Comparison of ENCODE assay signal across 8 cellular contexts in the genomic region with DNA sequence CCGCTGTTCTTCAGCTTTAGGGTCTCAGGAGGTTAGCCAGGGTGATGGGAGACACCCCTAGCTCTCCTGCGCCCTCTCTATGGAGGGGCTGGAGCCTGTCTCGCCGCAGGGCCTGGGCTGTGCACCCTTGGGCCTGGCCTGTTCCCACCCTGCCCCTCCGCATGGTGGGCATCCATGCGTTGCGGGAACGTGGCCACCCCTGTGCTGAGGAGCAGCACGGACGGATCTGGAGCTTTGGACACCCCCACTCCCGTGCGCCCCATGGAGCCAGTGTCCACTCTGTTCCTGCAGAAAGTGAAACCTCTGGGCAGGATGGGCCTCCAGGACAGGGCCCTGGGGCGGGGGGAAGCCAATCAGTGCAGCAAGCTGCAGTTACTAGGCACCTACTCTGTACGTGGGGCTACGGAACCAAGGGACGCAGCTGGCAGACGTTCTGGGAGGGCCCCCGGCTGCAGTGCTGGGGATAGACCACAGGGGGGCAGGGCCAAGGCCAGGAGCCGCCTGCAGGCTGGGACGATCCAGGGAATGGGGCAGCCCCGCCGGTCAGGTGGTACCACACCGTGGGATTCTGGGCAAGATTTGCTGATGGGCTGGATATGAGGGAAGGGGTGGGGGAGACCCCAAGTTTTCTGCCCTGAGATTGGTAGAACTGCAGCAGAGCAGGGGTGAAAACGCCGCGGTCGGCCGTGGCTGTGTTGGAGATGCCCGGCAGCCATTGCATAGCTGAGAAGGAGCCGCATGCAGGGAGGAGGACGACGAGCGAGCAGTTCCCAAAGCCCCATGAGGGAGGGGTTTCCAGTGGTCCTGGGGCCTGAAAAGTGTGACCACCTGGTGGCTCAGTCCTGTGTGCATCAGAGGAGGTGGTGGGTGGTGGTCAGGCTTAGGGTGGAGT. TPM values are rescaled to one million over a fixed set of nuclear protein-coding genes. Genes with fewer than 3 reads are reported as not detected.
DNase-seq lines count a peak whose midpoint lies in the region; ATAC-seq, FAIRE-seq and TF ChIP-seq lines count a peak whose summit lies in the region.

No MANE protein-coding gene starts in this region.

- H3K4me2 ChIP-seq in Loucy (ENCODE audit: low read depth, low read length, poor library complexity, severe bottlenecking) (peak overlapping the region; percentile 9), osteoblast (ENCODE audit: insufficient read depth, low read length) (peak overlapping the region; percentile 76)

- no peak for FAIRE-seq in RCC 7860 (lab: Jason Lieb, UNC)

- H3K27me3 ChIP-seq in Loucy (ENCODE audit: insufficient read depth, low read length, poor library complexity, severe bottlenecking), result no peaks in the 10 kb centered on the region
- H3K27me3 ChIP-seq in osteoblast (ENCODE audit: insufficient read depth, low read length), result peaks cover 6% of the 10 kb centered on the region

- H3K9me2 ChIP-seq in Loucy (replicated peaks; ENCODE audit: low read depth, low read length), result no peaks in the 10 kb centered on the region

- no peak overlapping the region for H3K9ac ChIP-seq in Loucy (ENCODE audit: low read depth, low read length, poor library complexity, severe bottlenecking)

- H2AFZ ChIP-seq in Loucy (ENCODE audit: low read length) (no peak overlapping the region), osteoblast (ENCODE audit: low read length) (peak overlapping the region; percentile 59)

- no peaks in the 10 kb centered on the region for H3K36me3 ChIP-seq in Loucy (ENCODE audit: insufficient read depth, low read length)
- H3K36me3 ChIP-seq in osteoblast (ENCODE audit: insufficient read depth, low read length), result no peaks in the 10 kb centered on the region

- no peak for ATAC-seq in activated CD4-positive, CD25-positive, alpha-beta regulatory T cell treated with anti-CD3 and anti-CD28 coated beads, Interleukin-2, amount 50 U/mL, for 24 hours
- ATAC-seq in HG02840 (IDR thresholded peaks at IDR 0.05; ENCODE audit: low FRiP score, unreplicated experiment), result no peak

- no peaks in the 10 kb centered on the region for H3F3A ChIP-seq in Loucy (ENCODE audit: low read depth)

- H3K27ac ChIP-seq in osteoblast (ENCODE audit: low read depth, low read length), result no peak overlapping the region

- H3K4me3 ChIP-seq in Loucy (ENCODE audit: low read length, poor library complexity, severe bottlenecking) (no peak overlapping the region), fibroblast of villous mesenchyme (ENCODE audit: low read depth, low read length) (no peak overlapping the region), osteoblast (ENCODE audit: insufficient read depth, low read length) (peak overlapping the region; percentile 48)

- TF ChIP-seq CTCF in Loucy (conservative IDR thresholded peaks at IDR 0.05; ENCODE audit: low read length) (peak; percentile 83), fibroblast of villous mesenchyme (IDR thresholded peaks at IDR 0.05; ENCODE audit: insufficient read depth, low read depth, low read length) (peak; percentile 84), osteoblast (IDR thresholded peaks at IDR 0.05; ENCODE audit: extremely low read depth, low read depth, low read length) (peak; percentile 69)

- DNase-seq in ELR (ENCODE audit: low read depth) (peak; percentile 58), activated T-cell treated with anti-CD3 and anti-CD28 coated beads for 4 hours (peak; percentile 19), fibroblast of villous mesenchyme (ENCODE audit: low read depth) (peak; percentile 17), osteoblast (ENCODE audit: insufficient read length, low spot score, missing footprints) (peak; percentile 99), RCC 7860 (ENCODE audit: low spot score) (no peak)

- H4K20me1 ChIP-seq in Loucy (ENCODE audit: insufficient read depth, low read length, poor library complexity, severe bottlenecking), result no peaks in the 10 kb centered on the region
- no peaks in the 10 kb centered on the region for H4K20me1 ChIP-seq in osteoblast (ENCODE audit: insufficient read depth, low read length)

- H3K9me3 ChIP-seq in Loucy (ENCODE audit: insufficient read depth, low read depth, low read length) (no peaks in the 10 kb centered on the region), osteoblast (ENCODE audit: low read depth, low read length) (no peaks in the 10 kb centered on the region)

- H3K4me1 ChIP-seq in Loucy (ENCODE audit: insufficient read depth, low read length, poor library complexity, severe bottlenecking) (no peaks in the 10 kb centered on the region), osteoblast (ENCODE audit: insufficient read depth, low read length) (no peaks in the 10 kb centered on the region)

- H3K79me2 ChIP-seq in Loucy (ENCODE audit: insufficient read depth, low read length) (no peaks in the 10 kb centered on the region), osteoblast (ENCODE audit: insufficient read depth, low read length) (no peaks in the 10 kb centered on the region)

RNA-seq across cellular contexts. Expression of a gene that starts 43.3 kb away (rescaled TPM):
- total RNA-seq in fibroblast of villous mesenchyme (not detected in 2 replicates), osteoblast (not detected in 2 replicates)

RNA-seq across cellular contexts. Expression of a gene that starts 45.7 kb away (rescaled TPM):
- 9.7 and 12.5 TPM in 2 replicates for total RNA-seq in fibroblast of villous mesenchyme
- 9.8 and 12.4 TPM in 2 replicates for total RNA-seq in osteoblast

RNA-seq across cellular contexts. Expression of a gene that starts 56.7 kb away (rescaled TPM):
- not detected in 2 replicates for total RNA-seq in fibroblast of villous mesenchyme
- total RNA-seq in osteoblast, result not detected in 2 replicates
